ENCODE assay signal across 1 cellular context in the genomic region with DNA sequence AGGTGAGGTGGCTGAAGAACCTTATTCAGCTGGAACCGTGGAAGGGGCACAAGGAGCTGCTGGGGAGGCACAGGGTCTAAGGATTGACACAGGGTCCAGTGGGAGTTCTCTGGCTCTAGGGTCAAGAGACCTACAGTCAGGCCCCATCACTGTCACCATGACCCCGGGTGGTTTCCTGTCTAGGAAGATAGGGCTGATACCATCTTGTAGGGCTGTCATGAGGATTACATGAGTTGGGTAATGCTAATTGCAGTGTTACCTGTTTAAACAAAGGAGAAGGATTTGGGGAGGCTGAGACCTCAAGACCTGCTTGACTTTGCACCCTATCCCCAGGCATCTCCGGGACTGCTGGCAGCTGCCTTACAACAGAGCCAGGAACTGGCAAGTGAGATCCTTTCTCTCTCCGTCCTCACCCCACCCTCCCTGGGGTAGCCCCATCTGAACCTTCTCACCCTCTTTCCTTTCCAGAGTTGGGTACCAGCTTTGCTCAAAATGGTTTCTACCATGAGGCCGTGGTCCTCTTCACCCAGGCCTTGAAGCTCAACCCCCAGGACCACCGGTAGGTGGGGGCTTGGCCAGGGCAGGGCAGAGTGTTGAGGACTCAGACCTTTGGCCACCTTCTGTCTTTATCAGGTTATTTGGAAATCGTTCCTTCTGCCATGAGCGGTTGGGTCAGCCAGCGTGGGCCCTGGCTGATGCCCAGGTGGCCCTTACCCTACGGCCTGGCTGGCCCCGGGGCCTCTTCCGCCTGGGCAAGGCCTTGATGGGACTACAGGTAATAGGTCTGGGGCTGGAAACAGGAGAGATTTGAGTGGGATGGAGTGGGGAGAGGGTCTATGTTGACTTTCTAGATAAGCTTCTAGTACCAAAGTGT.
TF ChIP-seq lines count a peak whose summit lies in the region.

No MANE protein-coding gene starts in this region.

TF ChIP-seq in K562, 482 proteins besides CTCF, POLR2A, EP300 and RAD21:
- TF ChIP-seq RCOR1 (IDR thresholded peaks at IDR 0.05; ENCODE audit: borderline replicate concordance in 1 of 2, low read depth in 2 of 2, low read length in 2 of 2) (peak in 1 of 2 experiments; percentile 42; a peak in 1 of 4 replicates), HINFP (tag; conservative IDR thresholded peaks at IDR 0.05; ENCODE audit: low read depth) (no peak), BRF2 (IDR thresholded peaks at IDR 0.05; ENCODE audit: borderline replicate concordance, insufficient read depth, insufficient read length) (no peak), MEIS2 (IDR thresholded peaks at IDR 0.05; ENCODE audit: partially characterized antibody) (peak; percentile 22), ZNF146 (CRISPR knock-in tag; IDR thresholded peaks at IDR 0.05; ENCODE audit: unreplicated experiment) (no peak), PHB (CRISPR knock-in tag; IDR thresholded peaks at IDR 0.05) (no peak), ZFX (CRISPR knock-in tag; IDR thresholded peaks at IDR 0.05) (no peak), HDAC3 (IDR thresholded peaks at IDR 0.05; ENCODE audit: borderline replicate concordance, partially characterized antibody) (no peak), ZNF77 (CRISPR knock-in tag; IDR thresholded peaks at IDR 0.05) (no peak), HCFC1 (IDR thresholded peaks at IDR 0.05; ENCODE audit: low read depth, low read length) (no peak), NR2C2 (CRISPR knock-in tag; IDR thresholded peaks at IDR 0.05) (no peak), NR2C2 (tag; IDR thresholded peaks at IDR 0.05) (peak; percentile 33; the same call in 1 of the 2 replicates), KDM4B (IDR thresholded peaks at IDR 0.05; ENCODE audit: borderline replicate concordance in 2 of 2, low read depth in 1 of 2) (no peak), ARID1B (IDR thresholded peaks at IDR 0.05) (peak; percentile 15; the same call in 1 of the 2 replicates), TAL1 (IDR thresholded peaks at IDR 0.05) (no peak), CBFA2T3 (IDR thresholded peaks at IDR 0.05) (0 out of 2 replicates have a peak, but pooled peaks have one; percentile 32), ZNF280A (IDR thresholded peaks at IDR 0.05; ENCODE audit: low read depth, partially characterized antibody) (no peak), RHOXF2B (CRISPR knock-in tag; conservative IDR thresholded peaks at IDR 0.05) (no peak), HES1 (IDR thresholded peaks at IDR 0.05; ENCODE audit: low read depth) (no peak), CHCHD3 (CRISPR knock-in tag; IDR thresholded peaks at IDR 0.05) (no peak), NFXL1 (CRISPR knock-in tag; IDR thresholded peaks at IDR 0.05) (no peak)
- TF ChIP-seq, protein P1, sequence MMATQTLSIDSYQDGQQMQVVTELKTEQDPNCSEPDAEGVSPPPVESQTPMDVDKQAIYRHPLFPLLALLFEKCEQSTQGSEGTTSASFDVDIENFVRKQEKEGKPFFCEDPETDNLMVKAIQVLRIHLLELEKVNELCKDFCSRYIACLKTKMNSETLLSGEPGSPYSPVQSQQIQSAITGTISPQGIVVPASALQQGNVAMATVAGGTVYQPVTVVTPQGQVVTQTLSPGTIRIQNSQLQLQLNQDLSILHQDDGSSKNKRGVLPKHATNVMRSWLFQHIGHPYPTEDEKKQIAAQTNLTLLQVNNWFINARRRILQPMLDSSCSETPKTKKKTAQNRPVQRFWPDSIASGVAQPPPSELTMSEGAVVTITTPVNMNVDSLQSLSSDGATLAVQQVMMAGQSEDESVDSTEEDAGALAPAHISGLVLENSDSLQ (IDR thresholded peaks at IDR 0.05), result peak; percentile 29; the same call in 1 of the 2 replicates
- TF ChIP-seq, protein P2, sequence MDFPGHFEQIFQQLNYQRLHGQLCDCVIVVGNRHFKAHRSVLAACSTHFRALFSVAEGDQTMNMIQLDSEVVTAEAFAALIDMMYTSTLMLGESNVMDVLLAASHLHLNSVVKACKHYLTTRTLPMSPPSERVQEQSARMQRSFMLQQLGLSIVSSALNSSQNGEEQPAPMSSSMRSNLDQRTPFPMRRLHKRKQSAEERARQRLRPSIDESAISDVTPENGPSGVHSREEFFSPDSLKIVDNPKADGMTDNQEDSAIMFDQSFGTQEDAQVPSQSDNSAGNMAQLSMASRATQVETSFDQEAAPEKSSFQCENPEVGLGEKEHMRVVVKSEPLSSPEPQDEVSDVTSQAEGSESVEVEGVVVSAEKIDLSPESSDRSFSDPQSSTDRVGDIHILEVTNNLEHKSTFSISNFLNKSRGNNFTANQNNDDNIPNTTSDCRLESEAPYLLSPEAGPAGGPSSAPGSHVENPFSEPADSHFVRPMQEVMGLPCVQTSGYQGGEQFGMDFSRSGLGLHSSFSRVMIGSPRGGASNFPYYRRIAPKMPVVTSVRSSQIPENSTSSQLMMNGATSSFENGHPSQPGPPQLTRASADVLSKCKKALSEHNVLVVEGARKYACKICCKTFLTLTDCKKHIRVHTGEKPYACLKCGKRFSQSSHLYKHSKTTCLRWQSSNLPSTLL (IDR thresholded peaks at IDR 0.05), result no peak
- TF ChIP-seq, protein P3, sequence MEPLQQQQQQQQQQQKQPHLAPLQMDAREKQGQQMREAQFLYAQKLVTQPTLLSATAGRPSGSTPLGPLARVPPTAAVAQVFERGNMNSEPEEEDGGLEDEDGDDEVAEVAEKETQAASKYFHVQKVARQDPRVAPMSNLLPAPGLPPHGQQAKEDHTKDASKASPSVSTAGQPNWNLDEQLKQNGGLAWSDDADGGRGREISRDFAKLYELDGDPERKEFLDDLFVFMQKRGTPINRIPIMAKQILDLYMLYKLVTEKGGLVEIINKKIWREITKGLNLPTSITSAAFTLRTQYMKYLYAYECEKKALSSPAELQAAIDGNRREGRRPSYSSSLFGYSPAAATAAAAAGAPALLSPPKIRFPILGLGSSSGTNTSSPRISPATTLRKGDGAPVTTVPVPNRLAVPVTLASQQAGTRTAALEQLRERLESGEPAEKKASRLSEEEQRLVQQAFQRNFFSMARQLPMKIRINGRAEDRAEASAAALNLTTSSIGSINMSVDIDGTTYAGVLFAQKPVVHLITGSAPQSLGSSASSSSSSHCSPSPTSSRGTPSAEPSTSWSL (CRISPR knock-in tag; IDR thresholded peaks at IDR 0.05; ENCODE audit: borderline replicate concordance), result no peak
TF ChIP-seq in K562: peak in this region for 6.
